Comparison of ENCODE assay signal across 29 cellular contexts in the genomic region with DNA sequence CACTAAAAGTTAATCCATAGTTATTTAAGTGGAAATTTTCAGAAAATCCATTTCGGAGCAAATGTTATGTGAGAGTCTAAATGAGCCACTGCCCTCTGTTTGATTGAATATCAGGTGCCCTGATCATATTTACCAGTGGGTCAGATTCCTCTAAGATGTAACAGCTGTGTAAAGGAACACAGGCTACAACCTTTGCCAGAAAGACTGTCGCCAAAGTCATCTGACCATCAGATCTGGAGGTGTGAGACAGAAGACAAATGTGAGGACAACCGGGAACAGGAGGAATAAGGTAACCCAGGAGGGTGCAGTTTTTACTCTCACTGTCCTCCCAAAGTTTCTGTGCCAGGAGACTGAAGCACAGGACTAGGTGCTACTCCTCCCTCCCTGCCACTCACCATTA.
"Had no signal": no experiment of that assay in that cellular context is flagged by ENCODE, and none has a peak within 500 bp of the region (broad histone marks: within the 10 kb centered on the region; RNA-seq: fewer than 3 reads in every experiment).

No MANE protein-coding gene starts in this region.

- H3K9me3 Mint-ChIP-seq: activated CD4-positive, alpha-beta memory T cell treated with anti-CD3 and anti-CD28 coated beads for 36 hours; activated CD4-positive, alpha-beta T cell treated with anti-CD3 and anti-CD28 coated beads, Interleukin-2, amount 10 ng/mL, durations not matched to agents 24 days and 14 days; activated naive CD4-positive, alpha-beta T cell treated with anti-CD3 and anti-CD28 coated beads, Interleukin-2, amount 10 ng/mL, durations not matched to agents 7 days and 5 days; activated naive CD8-positive, alpha-beta T cell treated with anti-CD3 and anti-CD28 coated beads, Interleukin-2, amount 10 ng/mL, durations not matched to agents 7 days and 5 days; activated T-helper 1 cell treated with anti-CD3 and anti-CD28 coated beads, Interleukin-12 subunit alpha, Interleukin-12 subunit beta, Interleukin-2, Interleukin-4 antibody, amounts not matched to agents 30 ng/mL and 10 ng/mL and 1 ng/mL, durations not matched to agents 14 hours and 24 hours and 36 hours; effector memory CD8-positive, alpha-beta T cell; T-helper 1 cell treated with Interleukin-12 subunit alpha and Interleukin-12 subunit beta and Interleukin-4 antibody, amounts not matched to agents 30 μg/mL and 1 μg/mL, for 36 hours had no signal

- H3K27ac Mint-ChIP-seq: activated CD4-positive, alpha-beta memory T cell treated with anti-CD3 and anti-CD28 coated beads for 36 hours; activated CD4-positive, alpha-beta T cell treated with anti-CD3 and anti-CD28 coated beads, Interleukin-2, amount 10 ng/mL, durations not matched to agents 24 days and 14 days; activated naive CD4-positive, alpha-beta T cell treated with anti-CD3 and anti-CD28 coated beads, Interleukin-2, amount 10 ng/mL, durations not matched to agents 7 days and 5 days; activated naive CD8-positive, alpha-beta T cell treated with anti-CD3 and anti-CD28 coated beads, Interleukin-2, amount 10 ng/mL, durations not matched to agents 7 days and 5 days; activated T-helper 1 cell treated with anti-CD3 and anti-CD28 coated beads, Interleukin-12 subunit alpha, Interleukin-12 subunit beta, Interleukin-2, Interleukin-4 antibody, amounts not matched to agents 30 ng/mL and 10 ng/mL and 1 ng/mL, durations not matched to agents 14 hours and 24 hours and 36 hours; effector memory CD8-positive, alpha-beta T cell; natural killer cell; T-helper 1 cell treated with Interleukin-12 subunit alpha and Interleukin-12 subunit beta and Interleukin-4 antibody, amounts not matched to agents 30 μg/mL and 1 μg/mL, for 36 hours had no signal

- H2AFZ ChIP-seq: hepatocyte had no signal

- H3K4me1 ChIP-seq: gastroesophageal sphincter, left ventricle myocardium inferior, right atrium auricular region, tibial nerve had no signal

- H3K27ac ChIP-seq: gastroesophageal sphincter, hepatocyte, left ventricle myocardium inferior, ovary, right atrium auricular region, tibial nerve, WERI-Rb-1 had no signal

- H3K4me3 ChIP-seq: gastroesophageal sphincter, hepatocyte, left ventricle myocardium inferior, lung, ovary, right atrium auricular region, smooth muscle cell, tibial nerve had no signal

- H3K4me3 Mint-ChIP-seq: activated CD4-positive, alpha-beta memory T cell treated with anti-CD3 and anti-CD28 coated beads for 36 hours; activated CD4-positive, alpha-beta T cell treated with anti-CD3 and anti-CD28 coated beads, Interleukin-2, amount 10 ng/mL, durations not matched to agents 24 days and 14 days; activated naive CD4-positive, alpha-beta T cell treated with anti-CD3 and anti-CD28 coated beads, Interleukin-2, amount 10 ng/mL, durations not matched to agents 7 days and 5 days; activated naive CD8-positive, alpha-beta T cell treated with anti-CD3 and anti-CD28 coated beads, Interleukin-2, amount 10 ng/mL, durations not matched to agents 7 days and 5 days; activated T-helper 1 cell treated with anti-CD3 and anti-CD28 coated beads, Interleukin-12 subunit alpha, Interleukin-12 subunit beta, Interleukin-2, Interleukin-4 antibody, amounts not matched to agents 30 ng/mL and 10 ng/mL and 1 ng/mL, durations not matched to agents 14 hours and 24 hours and 36 hours; effector memory CD8-positive, alpha-beta T cell; natural killer cell; T-helper 1 cell treated with Interleukin-12 subunit alpha and Interleukin-12 subunit beta and Interleukin-4 antibody, amounts not matched to agents 30 μg/mL and 1 μg/mL, for 36 hours had no signal

- H3K36me3 Mint-ChIP-seq: activated CD4-positive, alpha-beta memory T cell treated with anti-CD3 and anti-CD28 coated beads for 36 hours; activated naive CD4-positive, alpha-beta T cell treated with anti-CD3 and anti-CD28 coated beads, Interleukin-2, amount 10 ng/mL, durations not matched to agents 7 days and 5 days; activated naive CD8-positive, alpha-beta T cell treated with anti-CD3 and anti-CD28 coated beads, Interleukin-2, amount 10 ng/mL, durations not matched to agents 7 days and 5 days; natural killer cell had no signal

- H3K9me3 ChIP-seq: gastroesophageal sphincter, left ventricle myocardium inferior, ovary, right atrium auricular region, tibial nerve had no signal

- H3K27me3 ChIP-seq: gastroesophageal sphincter, hepatocyte, ovary, right atrium auricular region, tibial nerve had no signal

- H3K36me3 ChIP-seq: gastroesophageal sphincter, left ventricle myocardium inferior, ovary, right atrium auricular region, tibial nerve, WERI-Rb-1 had no signal

- H3K79me2 ChIP-seq: hepatocyte had no signal

- H3K4me2 ChIP-seq: hepatocyte, smooth muscle cell had no signal

- H3K27me3 Mint-ChIP-seq: activated CD4-positive, alpha-beta memory T cell treated with anti-CD3 and anti-CD28 coated beads for 36 hours; activated CD4-positive, alpha-beta T cell treated with anti-CD3 and anti-CD28 coated beads, Interleukin-2, amount 10 ng/mL, durations not matched to agents 24 days and 14 days; activated naive CD4-positive, alpha-beta T cell treated with anti-CD3 and anti-CD28 coated beads, Interleukin-2, amount 10 ng/mL, durations not matched to agents 7 days and 5 days; activated naive CD8-positive, alpha-beta T cell treated with anti-CD3 and anti-CD28 coated beads, Interleukin-2, amount 10 ng/mL, durations not matched to agents 7 days and 5 days; effector memory CD8-positive, alpha-beta T cell had no signal

- DNase-seq: activated CD4-positive, alpha-beta memory T cell treated with anti-CD3 and anti-CD28 coated beads for 36 hours; activated CD4-positive, alpha-beta T cell treated with anti-CD3 and anti-CD28 coated beads, Interleukin-2, amount 10 ng/mL, durations not matched to agents 24 days and 14 days; activated CD4-positive, CD25-positive, alpha-beta regulatory T cell treated with anti-CD3 and anti-CD28 coated beads, Interleukin-2, amount 50 U/mL, for 72 hours; activated CD8-positive, alpha-beta memory T cell treated with anti-CD3 and anti-CD28 coated beads, Interleukin-2, amount 50 U/mL, for 4 hours; activated effector memory CD4-positive, alpha-beta T cell treated with anti-CD3 and anti-CD28 coated beads, Interleukin-2, amount 50 U/mL, for 16 hours; activated naive CD4-positive, alpha-beta T cell treated with anti-CD3 and anti-CD28 coated beads, Interleukin-2, amount 10 ng/mL, durations not matched to agents 7 days and 5 days; activated naive CD8-positive, alpha-beta T cell treated with anti-CD3 and anti-CD28 coated beads, Interleukin-2, amount 10 ng/mL, durations not matched to agents 7 days and 5 days; activated T-cell treated with anti-CD3 and anti-CD28 coated beads, Interleukin-2, amount 50 U/mL, for 1 hour; caudate nucleus; cortex of kidney; effector memory CD8-positive, alpha-beta T cell; erythroblast; islet precursor cell; left ventricle myocardium inferior; mesendoderm; natural killer cell; ovary; stimulated activated CD4-positive, alpha-beta T cell treated with anti-CD3 and anti-CD28 coated beads, Interleukin-1b, Interleukin-23, amount 100 ng/mL, for 48 hours; stimulated activated naive CD4-positive, alpha-beta T cell treated with Interleukin-2 at 50 U/mL for 16 hours; T-helper 9 cell; WERI-Rb-1 had no signal

- ATAC-seq: effector memory CD8-positive, alpha-beta T cell; gastroesophageal sphincter; natural killer cell had no signal

- H3K4me1 Mint-ChIP-seq: activated CD4-positive, alpha-beta T cell treated with anti-CD3 and anti-CD28 coated beads, Interleukin-2, amount 10 ng/mL, durations not matched to agents 24 days and 14 days; activated naive CD4-positive, alpha-beta T cell treated with anti-CD3 and anti-CD28 coated beads, Interleukin-2, amount 10 ng/mL, durations not matched to agents 7 days and 5 days; activated naive CD8-positive, alpha-beta T cell treated with anti-CD3 and anti-CD28 coated beads, Interleukin-2, amount 10 ng/mL, durations not matched to agents 7 days and 5 days; natural killer cell had no signal
